8 cellular contexts compared by ENCODE assay signal in the genomic region with DNA sequence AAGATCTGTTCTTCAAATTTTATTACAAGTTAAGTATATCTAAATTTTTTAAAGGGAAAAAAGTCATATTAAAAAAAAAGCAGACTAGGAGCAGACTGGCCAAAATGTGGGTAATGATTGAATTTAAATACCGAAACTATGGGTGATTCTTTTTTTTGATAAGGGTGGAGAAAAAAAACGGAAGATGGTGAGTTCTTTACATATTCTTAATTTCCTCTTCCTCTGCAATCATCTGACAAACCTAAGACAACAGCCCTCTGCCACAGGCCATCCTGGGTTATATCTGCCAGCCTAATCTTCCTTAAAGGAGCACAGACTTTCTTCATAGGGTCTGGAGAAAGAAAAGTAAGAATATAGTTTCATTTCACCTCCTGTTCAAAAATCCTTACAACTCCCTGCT.
DNase-seq lines count a peak whose midpoint lies in the region; ATAC-seq and TF ChIP-seq lines count a peak whose summit lies in the region.
"Had no signal": no experiment of that assay in that cellular context is flagged by ENCODE, and none has a peak within 500 bp of the region (broad histone marks: within the 10 kb centered on the region; RNA-seq: fewer than 3 reads in every experiment).

No MANE protein-coding gene starts in this region.

- H3K27ac ChIP-seq in esophagus muscularis mucosa (replicated peaks in 1 of 4) (peak overlapping the region; percentile 74 to 88 (median 74)), gastrocnemius medialis (peak overlapping the region; percentile 74 to 88 (median 85))

- H3K27me3 ChIP-seq in esophagus muscularis mucosa, result no peaks in the 10 kb centered on the region
- H3K27me3 ChIP-seq in gastrocnemius medialis, result no peaks in the 10 kb centered on the region

- ATAC-seq in gastrocnemius medialis, result no peak
- no peak for ATAC-seq in GM21367 (IDR thresholded peaks at IDR 0.05; ENCODE audit: unreplicated experiment)
- ATAC-seq in WTC11, result no peak
- ATAC-seq in HG02884 (IDR thresholded peaks at IDR 0.05; ENCODE audit: unreplicated experiment), result no peak

- TF ChIP-seq POLR2A in esophagus muscularis mucosa (IDR thresholded peaks at IDR 0.05; ENCODE audit: low read depth) (no peak), gastrocnemius medialis (IDR thresholded peaks at IDR 0.05) (no peak)

- no peak for TF ChIP-seq EP300 in esophagus muscularis mucosa (IDR thresholded peaks at IDR 0.05)

- BruUV-seq in Calu3 (replicated peaks; lab: Mats Ljungman, UMichigan), result no TSS peak

- in situ Hi-C loops in gastrocnemius medialis (cut with MboI; ENCODE audit: low sequenced_read_pairs in 4 of 4), result no loop called here

- CTCF ChIA-PET in Calu3 (lab: Charles Lee) (no interaction called here), WTC11 (lab: Charles Lee) (no interaction called here)

- H3K27me3 Mint-ChIP-seq in Calu3 (ENCODE audit: unreplicated experiment) (no peaks in the 10 kb centered on the region), WTC11 (ENCODE audit: low read depth) (no peaks in the 10 kb centered on the region)

- H3K4me1 ChIP-seq in esophagus muscularis mucosa (peaks cover 60 to 76% (median 70%) of the 10 kb centered on the region in 4 donors), gastrocnemius medialis (peaks cover 67 to 81% of the 10 kb centered on the region in 2 donors)

- H3K4me3 ChIP-seq in esophagus muscularis mucosa (no peak overlapping the region), gastrocnemius medialis (no peak overlapping the region)

- POLR2A ChIA-PET in WTC11 (lab: Charles Lee), result no interaction called here

- DNase-seq in Calu3 (no peak), MV-4-11 (lab: John Stamatoyannopoulos, UW) (peak; percentile 40), esophagus muscularis mucosa (ENCODE audit: extremely low spot score) (no peak), gastrocnemius medialis (no peak), WTC11 (ENCODE audit: low spot score) (no peak)
- DNase-seq: activated CD4-positive, CD25-positive, alpha-beta regulatory T cell treated with anti-CD3 and anti-CD28 coated beads, Interleukin-2, amount 50 U/mL, for 72 hours had no signal

- intact Hi-C loops in Calu3 (cut with micrococcal nuclease; ENCODE audit: unreplicated experiment) (loop anchor here (5.0 kb wide), 1 partner anchor 37 kb away; no protein-coding TSS in a partner anchor), esophagus muscularis mucosa (cut with DNase I) (loop anchor here (5.0 kb wide), 1 partner anchor 107 kb away; the partner anchor contains the start of gene PPP2R5E), gastrocnemius medialis (cut with DNase I; ENCODE audit: low total_unique reads) (loop anchor here (5.0 to 10.0 kb wide), 3 partner anchors 37 to 420 kb away; partner anchors contain the start of genes SYNE2 and WDR89)

- no peaks in the 10 kb centered on the region for H3K9me3 Mint-ChIP-seq in Calu3 (ENCODE audit: low read depth, unreplicated experiment)
- no peaks in the 10 kb centered on the region for H3K9me3 Mint-ChIP-seq in WTC11

- H3K9me3 ChIP-seq in esophagus muscularis mucosa, result no peaks in the 10 kb centered on the region
- no peaks in the 10 kb centered on the region for H3K9me3 ChIP-seq in gastrocnemius medialis

- H3K4me1 Mint-ChIP-seq in Calu3 (ENCODE audit: low read depth, unreplicated experiment) (peaks cover 40% of the 10 kb centered on the region), WTC11 (peaks cover 64% of the 10 kb centered on the region)

- H3K36me3 Mint-ChIP-seq in Calu3 (ENCODE audit: insufficient read depth, unreplicated experiment) (peaks cover 5% of the 10 kb centered on the region), WTC11 (no peaks in the 10 kb centered on the region)

- WGBS in esophagus muscularis mucosa, result 49% methylated on average over 2 of the region's 2 CpGs

- TF ChIP-seq CTCF in Calu3 (IDR thresholded peaks at IDR 0.05; ENCODE audit: unreplicated experiment) (no peak), esophagus muscularis mucosa (IDR thresholded peaks at IDR 0.05) (no peak), gastrocnemius medialis (IDR thresholded peaks at IDR 0.05 in 4 of 5, conservative IDR thresholded peaks at IDR 0.05 in 1 of 5) (no peak), WTC11 (IDR thresholded peaks at IDR 0.05) (no peak)

- H3K27ac Mint-ChIP-seq in Calu3 (ENCODE audit: unreplicated experiment), result peak overlapping the region; percentile 12
- H3K27ac Mint-ChIP-seq in WTC11, result no peak overlapping the region

- H3K4me3 Mint-ChIP-seq in Calu3 (ENCODE audit: low read depth, unreplicated experiment) (no peak overlapping the region), WTC11 (no peak overlapping the region)

- H3K36me3 ChIP-seq in esophagus muscularis mucosa (no peaks in the 10 kb centered on the region), gastrocnemius medialis (no peaks in the 10 kb centered on the region)

TF ChIP-seq in WTC11, 78 proteins besides CTCF, POLR2A, EP300 and RAD21:
- no peak for TF ChIP-seq SOX15 (CRISPR knock-in tag; IDR thresholded peaks at IDR 0.05)
- no peak for TF ChIP-seq NR1H2 (CRISPR knock-in tag; IDR thresholded peaks at IDR 0.05)
- TF ChIP-seq AR (CRISPR knock-in tag; IDR thresholded peaks at IDR 0.05), result no peak
- TF ChIP-seq NFATC4 (CRISPR knock-in tag; IDR thresholded peaks at IDR 0.05), result no peak
- no peak for TF ChIP-seq HMGA2 (CRISPR knock-in tag; IDR thresholded peaks at IDR 0.05)
- no peak for TF ChIP-seq ZNF671 (CRISPR knock-in tag; IDR thresholded peaks at IDR 0.05)
- TF ChIP-seq, protein P1, sequence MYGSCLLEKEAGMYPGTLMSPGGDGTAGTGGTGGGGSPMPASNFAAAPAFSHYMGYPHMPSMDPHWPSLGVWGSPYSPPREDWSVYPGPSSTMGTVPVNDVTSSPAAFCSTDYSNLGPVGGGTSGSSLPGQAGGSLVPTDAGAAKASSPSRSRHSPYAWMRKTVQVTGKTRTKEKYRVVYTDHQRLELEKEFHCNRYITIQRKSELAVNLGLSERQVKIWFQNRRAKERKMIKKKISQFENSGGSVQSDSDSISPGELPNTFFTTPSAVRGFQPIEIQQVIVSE (CRISPR knock-in tag; IDR thresholded peaks at IDR 0.05; ENCODE audit: borderline replicate concordance), result no peak
- no peak for TF ChIP-seq FOXP4 (CRISPR knock-in tag; IDR thresholded peaks at IDR 0.05)
- TF ChIP-seq, protein P2, sequence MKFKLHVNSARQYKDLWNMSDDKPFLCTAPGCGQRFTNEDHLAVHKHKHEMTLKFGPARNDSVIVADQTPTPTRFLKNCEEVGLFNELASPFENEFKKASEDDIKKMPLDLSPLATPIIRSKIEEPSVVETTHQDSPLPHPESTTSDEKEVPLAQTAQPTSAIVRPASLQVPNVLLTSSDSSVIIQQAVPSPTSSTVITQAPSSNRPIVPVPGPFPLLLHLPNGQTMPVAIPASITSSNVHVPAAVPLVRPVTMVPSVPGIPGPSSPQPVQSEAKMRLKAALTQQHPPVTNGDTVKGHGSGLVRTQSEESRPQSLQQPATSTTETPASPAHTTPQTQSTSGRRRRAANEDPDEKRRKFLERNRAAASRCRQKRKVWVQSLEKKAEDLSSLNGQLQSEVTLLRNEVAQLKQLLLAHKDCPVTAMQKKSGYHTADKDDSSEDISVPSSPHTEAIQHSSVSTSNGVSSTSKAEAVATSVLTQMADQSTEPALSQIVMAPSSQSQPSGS (CRISPR knock-in tag; IDR thresholded peaks at IDR 0.05; ENCODE audit: borderline replicate concordance, low read depth), result no peak
- no peak for TF ChIP-seq TEAD1 (CRISPR knock-in tag; IDR thresholded peaks at IDR 0.05)
- TF ChIP-seq ZNF219 (CRISPR knock-in tag; IDR thresholded peaks at IDR 0.05; ENCODE audit: borderline replicate concordance), result no peak
- no peak for TF ChIP-seq TEAD4 (CRISPR knock-in tag; IDR thresholded peaks at IDR 0.05)
- no peak for TF ChIP-seq IRF1 (CRISPR knock-in tag; IDR thresholded peaks at IDR 0.05)
TF ChIP-seq in WTC11: peak in this region for 0.
